In genomic region chr22:35472488-35472887, GRCh38 we compare ENCODE assay signal across 18 cellular contexts.
DNase-seq lines count a peak whose midpoint lies in the region; ATAC-seq, FAIRE-seq and TF ChIP-seq lines count a peak whose summit lies in the region.
"Had no signal": no experiment of that assay in that cellular context is flagged by ENCODE, and none has a peak within 500 bp of the region (broad histone marks: within the 10 kb centered on the region; RNA-seq: fewer than 3 reads in every experiment).

No MANE protein-coding gene starts in this region.

- H2BK5ac ChIP-seq in mesenchymal stem cell (ENCODE audit: low read depth, low read length, poor library complexity, severe bottlenecking) = no peak overlapping the region

- H3K4me1 ChIP-seq in HepG2 (ENCODE audit: insufficient read depth, low read length) (peaks cover 26% of the 10 kb centered on the region), right lobe of liver (no peaks in the 10 kb centered on the region), mesenchymal stem cell (ENCODE audit: control insufficient read depth, insufficient read depth, low read depth, low read length) (peaks cover 18% of the 10 kb centered on the region), sigmoid colon (peaks cover 0 to 46% (median 41%) of the 10 kb centered on the region in 4 donors)

- H2BK12ac ChIP-seq in mesenchymal stem cell (ENCODE audit: low read length in 2 of 2) = peak overlapping the region; percentile 35 to 79

- no peak overlapping the region for H2AK5ac ChIP-seq in mesenchymal stem cell (ENCODE audit: low read length, severe bottlenecking)

- peak overlapping the region in 1 of 2 experiments; percentile 71 for H3K4ac ChIP-seq in mesenchymal stem cell (ENCODE audit: low read depth in 1 of 2, low read length in 2 of 2)

- no peaks in the 10 kb centered on the region for H3K4me1 Mint-ChIP-seq in activated T-cell treated with anti-CD3 and anti-CD28 coated beads, Interleukin-2, amount 50 U/mL, for 4 hours (ENCODE audit: low read depth)
- H3K4me1 Mint-ChIP-seq: CD4-positive, CD25-positive, alpha-beta regulatory T cell had no signal

- H3K4me2 ChIP-seq in HepG2 (ENCODE audit: low read depth, low read length) (no peak overlapping the region), mesenchymal stem cell (ENCODE audit: low read length, poor library complexity, severe bottlenecking) (no peak overlapping the region)
- H3K4me2 ChIP-seq: BLaER1 treated with 17β-estradiol and CSF1 and Interleukin-3, amounts not matched to agents 10 nM and 100 nM had no signal

- peak overlapping the region; percentile 92 for H2BK15ac ChIP-seq in mesenchymal stem cell (ENCODE audit: low read depth, poor library complexity, severe bottlenecking)

- intact Hi-C loops in HepG2 (cut with micrococcal nuclease; ENCODE audit: unreplicated experiment) = no loop called here
- intact Hi-C loops in right lobe of liver (cut with DNase I) = no loop called here
- intact Hi-C loops in sigmoid colon (cut with DNase I) = no loop called here

- peak overlapping the region; percentile 58 for H4K8ac ChIP-seq in mesenchymal stem cell (ENCODE audit: low read length)

- peaks cover 4% of the 10 kb centered on the region for H3K9me3 Mint-ChIP-seq in activated T-cell treated with anti-CD3 and anti-CD28 coated beads, Interleukin-2, amount 50 U/mL, for 4 hours
- H3K9me3 Mint-ChIP-seq: CD4-positive, CD25-positive, alpha-beta regulatory T cell had no signal

- peak overlapping the region; percentile 80 for H4K91ac ChIP-seq in mesenchymal stem cell (ENCODE audit: low read length)

- BruUV-seq in HepG2 (replicated peaks; lab: Mats Ljungman, UMichigan) = no TSS peak

- H3K23ac ChIP-seq in mesenchymal stem cell (ENCODE audit: low read length in 2 of 2) = no peak overlapping the region

- H3K9me3 ChIP-seq in HepG2 (ENCODE audit: low read length) (no peaks in the 10 kb centered on the region), right lobe of liver (no peaks in the 10 kb centered on the region), mesenchymal stem cell (ENCODE audit: control insufficient read depth, low read length) (no peaks in the 10 kb centered on the region), sigmoid colon (peaks cover 0 to 3% (median 0%) of the 10 kb centered on the region in 4 donors)

- TF ChIP-seq POLR2A in HepG2 (IDR thresholded peaks at IDR 0.05; ENCODE audit: insufficient read depth in 1 of 2, low read depth in 2 of 2, low read length in 2 of 2) (no peak), right lobe of liver (IDR thresholded peaks at IDR 0.05) (no peak), sigmoid colon (IDR thresholded peaks at IDR 0.05) (no peak)

- H3K36me3 ChIP-seq in HepG2 (replicated peaks in 1 of 2; ENCODE audit: control insufficient read depth in 1 of 2, insufficient read depth in 2 of 2, low read length in 2 of 2) (no peaks in the 10 kb centered on the region), right lobe of liver (no peaks in the 10 kb centered on the region), mesenchymal stem cell (ENCODE audit: control insufficient read depth in 1 of 2, insufficient read depth in 2 of 2, low read depth in 1 of 2, low read length in 2 of 2) (no peaks in the 10 kb centered on the region), sigmoid colon (no peaks in the 10 kb centered on the region)

- H3K9ac ChIP-seq in HepG2 (ENCODE audit: insufficient read depth, low read depth, low read length) (no peak overlapping the region), mesenchymal stem cell (ENCODE audit: low read length) (no peak overlapping the region)
- H3K9ac ChIP-seq: BLaER1 treated with 17β-estradiol and CSF1 and Interleukin-3, amounts not matched to agents 10 nM and 100 nM; GM23248 had no signal

- H3K79me1 ChIP-seq in mesenchymal stem cell (replicated peaks; ENCODE audit: low read length, poor library complexity, severe bottlenecking) = no peaks in the 10 kb centered on the region

- H3K4me3 ChIP-seq in HepG2 (replicated peaks in 1 of 3; ENCODE audit: insufficient read depth in 1 of 3, low read depth in 2 of 3, low read length in 3 of 3) (no peak overlapping the region), right lobe of liver (no peak overlapping the region), mesenchymal stem cell (ENCODE audit: insufficient read depth in 1 of 2, low read depth in 1 of 2, low read length in 2 of 2) (no peak overlapping the region), sigmoid colon (no peak overlapping the region)
- H3K4me3 ChIP-seq: BLaER1 treated with 17β-estradiol and CSF1 and Interleukin-3, amounts not matched to agents 10 nM and 100 nM; GM12878; GM23248 had no signal

- no peaks in the 10 kb centered on the region for H3K36me3 Mint-ChIP-seq in activated T-cell treated with anti-CD3 and anti-CD28 coated beads, Interleukin-2, amount 50 U/mL, for 4 hours (ENCODE audit: insufficient read depth)

- H3K14ac ChIP-seq in mesenchymal stem cell (ENCODE audit: low read length in 2 of 2) = no peak overlapping the region

- TF ChIP-seq CTCF in HepG2 (CRISPR knock-in tag; IDR thresholded peaks at IDR 0.05) (no peak), right lobe of liver (IDR thresholded peaks at IDR 0.05) (no peak), sigmoid colon (IDR thresholded peaks at IDR 0.05) (no peak)

- 44% methylated on average over 3 of the region's 6 CpGs for WGBS in HepG2 (ENCODE audit: low lambda C conversion rate)
- 89% methylated on average over 3 of the region's 6 CpGs for WGBS in right lobe of liver (ENCODE audit: insufficient coverage, low coverage, low lambda C conversion rate, missing lambda C conversion rate)
- WGBS in mesenchymal stem cell = 95% methylated on average over 6 of the region's 6 CpGs
- WGBS in sigmoid colon, 2 donors = 90 to 93% methylated on average over 6 of the region's 6 CpGs

- no peak for FAIRE-seq in HepG2 (lab: Jason Lieb, UNC)
- FAIRE-seq: GM12878, GM18507, H54 had no signal

- peaks cover 20% of the 10 kb centered on the region for H3K27me3 Mint-ChIP-seq in activated T-cell treated with anti-CD3 and anti-CD28 coated beads, Interleukin-2, amount 50 U/mL, for 4 hours (ENCODE audit: low read depth)
- H3K27me3 Mint-ChIP-seq: CD4-positive, CD25-positive, alpha-beta regulatory T cell had no signal

- CTCF ChIA-PET in HepG2 (lab: Yijun Ruan, JAX; ENCODE audit: low intra/inter-chr PET ratio, low total read pairs) = no interaction called here

- no peak overlapping the region for H2AFZ ChIP-seq in HepG2 (ENCODE audit: low read length)
- H2AFZ ChIP-seq in mesenchymal stem cell (ENCODE audit: low read depth, low read length) = no peak overlapping the region
- H2AFZ ChIP-seq: GM23248 had no signal

- no peak for TF ChIP-seq RAD21 in HepG2 (CRISPR knock-in tag; IDR thresholded peaks at IDR 0.05)

- H3K18ac ChIP-seq in mesenchymal stem cell (ENCODE audit: low read depth in 1 of 2, low read length in 2 of 2) = peak overlapping the region in 1 of 2 experiments; percentile 70

- TF ChIP-seq EP300 in HepG2 (IDR thresholded peaks at IDR 0.05; ENCODE audit: low read depth in 2 of 2, low read length in 2 of 2) (no peak), HepG2 (CRISPR knock-in tag; IDR thresholded peaks at IDR 0.05; ENCODE audit: borderline replicate concordance) (no peak), sigmoid colon (IDR thresholded peaks at IDR 0.05) (no peak)

- no peak overlapping the region for H3K4me3 Mint-ChIP-seq in activated T-cell treated with anti-CD3 and anti-CD28 coated beads, Interleukin-2, amount 50 U/mL, for 4 hours
- H3K4me3 Mint-ChIP-seq: CD4-positive, CD25-positive, alpha-beta regulatory T cell had no signal

- in situ Hi-C loops in HepG2 (cut with HindIII; ENCODE audit: extremely low pct_ligation_motif_present, low pct_unique_long_range_greater_than_20kb) = no loop called here

- H3K27ac ChIP-seq in HepG2 (ENCODE audit: extremely low read length, insufficient read depth, low read length) (no peak overlapping the region), right lobe of liver (no peak overlapping the region), mesenchymal stem cell (ENCODE audit: low read length, poor library complexity, severe bottlenecking) (no peak overlapping the region), sigmoid colon (peak overlapping the region in 3 of 4 donors; percentile 3 to 47 (median 38))
- H3K27ac ChIP-seq: BLaER1 treated with 17β-estradiol and CSF1 and Interleukin-3, amounts not matched to agents 10 nM and 100 nM; GM23248 had no signal

- H3K27me3 ChIP-seq in HepG2 (ENCODE audit: control insufficient read depth in 1 of 2, insufficient read depth in 2 of 2, low read length in 2 of 2) (peaks cover 0 to 13% of the 10 kb centered on the region in 2 experiments; a peak in 3 of 5 replicates), right lobe of liver (no peaks in the 10 kb centered on the region), mesenchymal stem cell (ENCODE audit: control insufficient read depth in 1 of 2, insufficient read depth in 1 of 2, low read length in 2 of 2) (peaks cover 0 to 15% of the 10 kb centered on the region in 2 experiments), sigmoid colon (no peaks in the 10 kb centered on the region)

- no peaks in the 10 kb centered on the region for H4K20me1 ChIP-seq in HepG2 (ENCODE audit: insufficient read depth, low read length)

- no peak for DNase-seq in HepG2 (ENCODE audit: low spot score)
- DNase-seq in right lobe of liver = no peak
- DNase-seq in mesenchymal stem cell = no peak
- DNase-seq in sigmoid colon = no peak
- DNase-seq in activated T-cell treated with anti-CD3 and anti-CD28 coated beads, Interleukin-2, amount 50 U/mL, for 4 hours = no peak
- no peak for DNase-seq in D341Med (ENCODE audit: low spot score)
- no peak for DNase-seq in occipital lobe (lab: John Stamatoyannopoulos, UW)
- DNase-seq: 8988T; ACHN; Calu3; CD4-positive, CD25-positive, alpha-beta regulatory T cell; DMS79; GM23248 had no signal

- POLR2A ChIA-PET in HepG2 (lab: Yijun Ruan, JAX) = no interaction called here

- no peak for ATAC-seq in HepG2
- ATAC-seq in right lobe of liver = no peak
- ATAC-seq in activated T-cell treated with anti-CD3 and anti-CD28 coated beads, Interleukin-2, amount 50 U/mL, for 4 hours = no peak
- ATAC-seq: GM12878, HCT116 had no signal

- peak overlapping the region; percentile 36 for H2BK120ac ChIP-seq in mesenchymal stem cell (ENCODE audit: low read depth, low read length)

- no peaks in the 10 kb centered on the region for H3K79me2 ChIP-seq in HepG2 (ENCODE audit: insufficient read depth, low read length)

TF ChIP-seq in HepG2, 621 proteins besides CTCF, POLR2A, EP300 and RAD21 (continues in another document):
- TF ChIP-seq BRCA1 (CRISPR knock-in tag; IDR thresholded peaks at IDR 0.05) (no peak), MAFF (IDR thresholded peaks at IDR 0.05; ENCODE audit: low read depth, low read length) (peak; percentile 63), ZNF768 (CRISPR knock-in tag; IDR thresholded peaks at IDR 0.05) (peak; percentile 89), NR0B2 (CRISPR knock-in tag; IDR thresholded peaks at IDR 0.05) (no peak)

Comparison
In these comparisons a context has a peak if more than half of its experiments do, and no peak if none do; other contexts are left out.
1. H3K27ac ChIP-seq: peak in sigmoid colon (3 of 4); none in HepG2 (single experiment), right lobe of liver (0 of 3) and mesenchymal stem cell (single experiment).